1 cellular context compared by ENCODE assay signal in the genomic region with DNA sequence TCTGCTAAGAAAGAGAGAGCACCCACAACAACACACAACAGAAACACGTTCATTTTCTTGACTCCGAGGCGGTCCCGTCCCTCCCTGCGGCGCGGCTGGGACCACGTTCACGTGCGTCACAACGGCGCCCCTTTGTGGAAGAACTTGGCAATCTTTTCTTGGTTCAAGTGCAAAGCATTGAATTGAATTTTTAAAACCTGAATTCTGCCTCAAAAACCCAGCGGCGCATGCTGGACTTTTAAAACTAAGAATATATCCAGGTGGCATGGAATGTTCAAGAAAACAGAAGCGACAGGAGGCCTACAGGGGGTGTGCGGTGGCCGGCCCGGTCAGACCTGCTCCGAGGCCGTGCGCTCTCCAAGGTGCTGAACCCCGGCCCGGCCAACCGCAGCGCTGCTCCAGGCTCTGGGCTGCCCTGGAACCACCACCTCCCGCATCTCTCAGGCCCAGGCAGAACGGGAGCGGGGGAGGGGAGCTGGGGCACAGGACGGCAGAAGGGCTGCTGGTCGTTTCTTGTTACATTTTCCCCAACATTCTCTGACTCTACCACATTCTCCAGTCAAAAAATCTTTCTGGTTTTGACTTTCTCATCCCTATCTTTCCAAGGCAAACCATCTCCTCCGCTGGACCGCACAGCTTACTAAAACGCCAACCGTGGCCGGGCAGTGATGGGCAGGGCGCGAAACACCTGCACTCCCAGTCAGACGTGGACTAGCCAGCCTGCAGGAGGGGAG.
TF ChIP-seq lines count a peak whose summit lies in the region.

No MANE protein-coding gene starts in this region.

TF ChIP-seq in HEK293, 187 proteins besides CTCF, POLR2A, EP300 and RAD21 (continued from another document and continues in another):
- TF ChIP-seq ZNF768 (tag by site-specific recombination; IDR thresholded peaks at IDR 0.05) (no peak), ZNF544 (tag by site-specific recombination; IDR thresholded peaks at IDR 0.05) (no peak), ZNF311 (tag by site-specific recombination; IDR thresholded peaks at IDR 0.05; ENCODE audit: borderline replicate concordance) (no peak), ZNF677 (tag by site-specific recombination; IDR thresholded peaks at IDR 0.05) (no peak), ZNF610 (tag by site-specific recombination; IDR thresholded peaks at IDR 0.05; ENCODE audit: borderline replicate concordance) (0 out of 2 replicates have a peak, but pooled peaks have one; percentile 35), PRDM1 (tag by site-specific recombination; IDR thresholded peaks at IDR 0.05) (peak; percentile 18; the same call in 1 of the 2 replicates), ZFP37 (tag by site-specific recombination; IDR thresholded peaks at IDR 0.05) (peak; percentile 65), KLF8 (tag by site-specific recombination; IDR thresholded peaks at IDR 0.05) (peak; percentile 59; the same call in 1 of the 2 replicates), SP7 (tag by site-specific recombination; IDR thresholded peaks at IDR 0.05) (peak; percentile 71), MYNN (tag by site-specific recombination; IDR thresholded peaks at IDR 0.05; ENCODE audit: borderline replicate concordance) (no peak), ZXDB (tag by site-specific recombination; IDR thresholded peaks at IDR 0.05) (no peak), ZNF211 (tag by site-specific recombination; IDR thresholded peaks at IDR 0.05; ENCODE audit: low read depth) (no peak), ZNF324 (tag by site-specific recombination; IDR thresholded peaks at IDR 0.05) (0 out of 2 replicates have a peak, but pooled peaks have one; percentile 61), GLIS2 (tag by site-specific recombination; IDR thresholded peaks at IDR 0.05) (peak; percentile 75), GLIS1 (tag by site-specific recombination; IDR thresholded peaks at IDR 0.05) (peak; percentile 78), HOXD13 (CRISPR knock-in tag; IDR thresholded peaks at IDR 0.05; ENCODE audit: borderline replicate concordance) (peak; percentile 44; the same call in 1 of the 2 replicates), HOXC10 (CRISPR knock-in tag; IDR thresholded peaks at IDR 0.05) (peak; percentile 77; the same call in 1 of the 2 replicates), AEBP2 (tag by site-specific recombination; IDR thresholded peaks at IDR 0.05; ENCODE audit: borderline replicate concordance) (no peak), ZNF514 (tag by site-specific recombination; IDR thresholded peaks at IDR 0.05) (no peak), ZBTB17 (tag by site-specific recombination; IDR thresholded peaks at IDR 0.05) (peak; percentile 76), ZNF529 (tag by site-specific recombination; IDR thresholded peaks at IDR 0.05; ENCODE audit: insufficient replicate concordance) (no peak), ZNF654 (tag by site-specific recombination; IDR thresholded peaks at IDR 0.05; ENCODE audit: low read depth) (peak; percentile 93), ZBTB44 (tag by site-specific recombination; IDR thresholded peaks at IDR 0.05) (peak; percentile 24; the same call in 1 of the 2 replicates), ZBTB11 (tag by site-specific recombination; conservative IDR thresholded peaks at IDR 0.05; ENCODE audit: low read depth) (no peak), ZNF76 (tag by site-specific recombination; IDR thresholded peaks at IDR 0.05; ENCODE audit: borderline replicate concordance, low read depth) (peak; percentile 33; the same call in 1 of the 2 replicates), BCL11A (tag by site-specific recombination; IDR thresholded peaks at IDR 0.05; ENCODE audit: low read depth) (peak; percentile 62; the same call in 1 of the 2 replicates), ZNF132 (tag by site-specific recombination; IDR thresholded peaks at IDR 0.05; ENCODE audit: borderline replicate concordance) (no peak), ZBTB6 (tag by site-specific recombination; IDR thresholded peaks at IDR 0.05) (0 out of 2 replicates have a peak, but pooled peaks have one; percentile 20), ZBTB20 (tag by site-specific recombination; IDR thresholded peaks at IDR 0.05) (no peak), YY2 (tag by site-specific recombination; IDR thresholded peaks at IDR 0.05) (no peak), ZBTB26 (tag by site-specific recombination; optimal IDR thresholded peaks at IDR 0.05) (peak; percentile 36), KLF10 (tag by site-specific recombination; IDR thresholded peaks at IDR 0.05) (peak; percentile 32; the same call in 1 of the 2 replicates), MEIS1 (CRISPR knock-in tag; IDR thresholded peaks at IDR 0.05; ENCODE audit: borderline replicate concordance) (no peak), ZNF510 (tag by site-specific recombination; IDR thresholded peaks at IDR 0.05; ENCODE audit: insufficient replicate concordance) (no peak), ZNF548 (tag by site-specific recombination; IDR thresholded peaks at IDR 0.05) (no peak), ZNF561 (tag by site-specific recombination; IDR thresholded peaks at IDR 0.05; ENCODE audit: borderline replicate concordance) (peak; percentile 81)
- TF ChIP-seq, protein P1, sequence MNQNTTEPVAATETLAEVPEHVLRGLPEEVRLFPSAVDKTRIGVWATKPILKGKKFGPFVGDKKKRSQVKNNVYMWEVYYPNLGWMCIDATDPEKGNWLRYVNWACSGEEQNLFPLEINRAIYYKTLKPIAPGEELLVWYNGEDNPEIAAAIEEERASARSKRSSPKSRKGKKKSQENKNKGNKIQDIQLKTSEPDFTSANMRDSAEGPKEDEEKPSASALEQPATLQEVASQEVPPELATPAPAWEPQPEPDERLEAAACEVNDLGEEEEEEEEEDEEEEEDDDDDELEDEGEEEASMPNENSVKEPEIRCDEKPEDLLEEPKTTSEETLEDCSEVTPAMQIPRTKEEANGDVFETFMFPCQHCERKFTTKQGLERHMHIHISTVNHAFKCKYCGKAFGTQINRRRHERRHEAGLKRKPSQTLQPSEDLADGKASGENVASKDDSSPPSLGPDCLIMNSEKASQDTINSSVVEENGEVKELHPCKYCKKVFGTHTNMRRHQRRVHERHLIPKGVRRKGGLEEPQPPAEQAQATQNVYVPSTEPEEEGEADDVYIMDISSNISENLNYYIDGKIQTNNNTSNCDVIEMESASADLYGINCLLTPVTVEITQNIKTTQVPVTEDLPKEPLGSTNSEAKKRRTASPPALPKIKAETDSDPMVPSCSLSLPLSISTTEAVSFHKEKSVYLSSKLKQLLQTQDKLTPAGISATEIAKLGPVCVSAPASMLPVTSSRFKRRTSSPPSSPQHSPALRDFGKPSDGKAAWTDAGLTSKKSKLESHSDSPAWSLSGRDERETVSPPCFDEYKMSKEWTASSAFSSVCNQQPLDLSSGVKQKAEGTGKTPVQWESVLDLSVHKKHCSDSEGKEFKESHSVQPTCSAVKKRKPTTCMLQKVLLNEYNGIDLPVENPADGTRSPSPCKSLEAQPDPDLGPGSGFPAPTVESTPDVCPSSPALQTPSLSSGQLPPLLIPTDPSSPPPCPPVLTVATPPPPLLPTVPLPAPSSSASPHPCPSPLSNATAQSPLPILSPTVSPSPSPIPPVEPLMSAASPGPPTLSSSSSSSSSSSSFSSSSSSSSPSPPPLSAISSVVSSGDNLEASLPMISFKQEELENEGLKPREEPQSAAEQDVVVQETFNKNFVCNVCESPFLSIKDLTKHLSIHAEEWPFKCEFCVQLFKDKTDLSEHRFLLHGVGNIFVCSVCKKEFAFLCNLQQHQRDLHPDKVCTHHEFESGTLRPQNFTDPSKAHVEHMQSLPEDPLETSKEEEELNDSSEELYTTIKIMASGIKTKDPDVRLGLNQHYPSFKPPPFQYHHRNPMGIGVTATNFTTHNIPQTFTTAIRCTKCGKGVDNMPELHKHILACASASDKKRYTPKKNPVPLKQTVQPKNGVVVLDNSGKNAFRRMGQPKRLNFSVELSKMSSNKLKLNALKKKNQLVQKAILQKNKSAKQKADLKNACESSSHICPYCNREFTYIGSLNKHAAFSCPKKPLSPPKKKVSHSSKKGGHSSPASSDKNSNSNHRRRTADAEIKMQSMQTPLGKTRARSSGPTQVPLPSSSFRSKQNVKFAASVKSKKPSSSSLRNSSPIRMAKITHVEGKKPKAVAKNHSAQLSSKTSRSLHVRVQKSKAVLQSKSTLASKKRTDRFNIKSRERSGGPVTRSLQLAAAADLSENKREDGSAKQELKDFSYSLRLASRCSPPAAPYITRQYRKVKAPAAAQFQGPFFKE (tag by site-specific recombination; IDR thresholded peaks at IDR 0.05; ENCODE audit: borderline replicate concordance): no peak
- TF ChIP-seq, protein P2, sequence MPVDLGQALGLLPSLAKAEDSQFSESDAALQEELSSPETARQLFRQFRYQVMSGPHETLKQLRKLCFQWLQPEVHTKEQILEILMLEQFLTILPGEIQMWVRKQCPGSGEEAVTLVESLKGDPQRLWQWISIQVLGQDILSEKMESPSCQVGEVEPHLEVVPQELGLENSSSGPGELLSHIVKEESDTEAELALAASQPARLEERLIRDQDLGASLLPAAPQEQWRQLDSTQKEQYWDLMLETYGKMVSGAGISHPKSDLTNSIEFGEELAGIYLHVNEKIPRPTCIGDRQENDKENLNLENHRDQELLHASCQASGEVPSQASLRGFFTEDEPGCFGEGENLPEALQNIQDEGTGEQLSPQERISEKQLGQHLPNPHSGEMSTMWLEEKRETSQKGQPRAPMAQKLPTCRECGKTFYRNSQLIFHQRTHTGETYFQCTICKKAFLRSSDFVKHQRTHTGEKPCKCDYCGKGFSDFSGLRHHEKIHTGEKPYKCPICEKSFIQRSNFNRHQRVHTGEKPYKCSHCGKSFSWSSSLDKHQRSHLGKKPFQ (tag by site-specific recombination; IDR thresholded peaks at IDR 0.05): no peak
- TF ChIP-seq, protein P3, sequence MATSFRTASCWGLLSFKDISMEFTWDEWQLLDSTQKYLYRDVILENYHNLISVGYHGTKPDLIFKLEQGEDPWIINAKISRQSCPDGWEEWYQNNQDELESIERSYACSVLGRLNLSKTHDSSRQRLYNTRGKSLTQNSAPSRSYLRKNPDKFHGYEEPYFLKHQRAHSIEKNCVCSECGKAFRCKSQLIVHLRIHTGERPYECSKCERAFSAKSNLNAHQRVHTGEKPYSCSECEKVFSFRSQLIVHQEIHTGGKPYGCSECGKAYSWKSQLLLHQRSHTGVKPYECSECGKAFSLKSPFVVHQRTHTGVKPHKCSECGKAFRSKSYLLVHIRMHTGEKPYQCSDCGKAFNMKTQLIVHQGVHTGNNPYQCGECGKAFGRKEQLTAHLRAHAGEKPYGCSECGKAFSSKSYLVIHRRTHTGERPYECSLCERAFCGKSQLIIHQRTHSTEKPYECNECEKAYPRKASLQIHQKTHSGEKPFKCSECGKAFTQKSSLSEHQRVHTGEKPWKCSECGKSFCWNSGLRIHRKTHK (tag by site-specific recombination; IDR thresholded peaks at IDR 0.05): no peak
